Comparison of ENCODE assay signal across 8 cellular contexts in the genomic region with DNA sequence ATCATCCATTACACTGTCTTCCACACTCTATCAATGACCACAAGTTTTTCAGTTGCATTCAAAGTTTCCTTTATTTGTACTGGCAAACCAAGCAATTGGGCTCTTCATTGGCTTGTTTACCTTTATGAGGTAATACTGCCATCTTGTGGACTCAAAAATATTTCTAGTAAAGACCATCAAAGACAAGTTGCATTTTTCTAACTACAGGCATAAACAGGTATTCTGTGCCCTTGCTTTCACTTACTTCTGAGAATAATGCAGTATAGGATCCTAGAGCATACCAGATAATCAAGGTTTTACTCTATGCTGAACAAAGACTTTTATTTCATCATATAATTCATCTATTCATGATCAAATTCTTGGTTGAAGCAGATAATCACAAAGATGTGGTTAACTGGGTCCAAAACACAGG.
DNase-seq lines count a peak whose midpoint lies in the region; ATAC-seq and TF ChIP-seq lines count a peak whose summit lies in the region.

No MANE protein-coding gene starts in this region.

- peak; percentile 68 for ATAC-seq in HG03565 (IDR thresholded peaks at IDR 0.05; ENCODE audit: unreplicated experiment)
- ATAC-seq in stimulated activated naive CD8-positive, alpha-beta T cell treated with anti-CD3 and anti-CD28 coated beads, Interleukin-15, amount 100 ng/mL, for 72 hours, result peak; percentile 53
- ATAC-seq in GM18502 (IDR thresholded peaks at IDR 0.05; ENCODE audit: poor library complexity, unreplicated experiment), result no peak

- no peaks in the 10 kb centered on the region for H3K4me1 Mint-ChIP-seq in stimulated activated naive CD8-positive, alpha-beta T cell treated with anti-CD3 and anti-CD28 coated beads, Interleukin-15, amount 100 ng/mL, for 72 hours

- H3K4me3 Mint-ChIP-seq in stimulated activated naive CD8-positive, alpha-beta T cell treated with anti-CD3 and anti-CD28 coated beads, Interleukin-15, amount 100 ng/mL, for 72 hours, result no peak overlapping the region

- H3K27me3 Mint-ChIP-seq in stimulated activated naive CD8-positive, alpha-beta T cell treated with anti-CD3 and anti-CD28 coated beads, Interleukin-15, amount 100 ng/mL, for 72 hours, result no peaks in the 10 kb centered on the region

- DNase-seq in AG08396 (ENCODE audit: low spot score), result peak; percentile 21
- peak; percentile 13 for DNase-seq in SKM-1 treated with dmso at 0.1 percent for 144 hours (lab: John Stamatoyannopoulos, UW; ENCODE audit: unreplicated experiment)
- peak; percentile 1 for DNase-seq in germinal center (ENCODE audit: low spot score)
- no peak for DNase-seq in stimulated activated naive CD8-positive, alpha-beta T cell treated with anti-CD3 and anti-CD28 coated beads, Interleukin-15, amount 100 ng/mL, for 72 hours
- no peak for DNase-seq in stimulated activated CD4-positive, alpha-beta T cell treated with anti-CD3 and anti-CD28 coated beads, Interleukin-4, amount 100 ng/mL, for 24 hours

- peak; percentile 41; the same call in 2 of the 3 replicates for TF ChIP-seq CTCF in GM12872 (IDR thresholded peaks at IDR 0.05; ENCODE audit: insufficient read depth, low read depth, low read length)

- H3K9me3 Mint-ChIP-seq in stimulated activated naive CD8-positive, alpha-beta T cell treated with anti-CD3 and anti-CD28 coated beads, Interleukin-15, amount 100 ng/mL, for 72 hours, result no peaks in the 10 kb centered on the region

- no peak overlapping the region for H3K27ac Mint-ChIP-seq in stimulated activated naive CD8-positive, alpha-beta T cell treated with anti-CD3 and anti-CD28 coated beads, Interleukin-15, amount 100 ng/mL, for 72 hours

Comparison
In these comparisons a context has a peak if more than half of its experiments do, and no peak if none do; other contexts are left out.
1. DNase-seq: peak in AG08396 (single experiment), SKM-1 treated with dmso at 0.1 percent for 144 hours (single experiment) and germinal center (single experiment); none in stimulated activated naive CD8-positive, alpha-beta T cell treated with anti-CD3 and anti-CD28 coated beads, Interleukin-15, amount 100 ng/mL, for 72 hours (0 of 2) and stimulated activated CD4-positive, alpha-beta T cell treated with anti-CD3 and anti-CD28 coated beads, Interleukin-4, amount 100 ng/mL, for 24 hours (single experiment).